In the genomic region with DNA sequence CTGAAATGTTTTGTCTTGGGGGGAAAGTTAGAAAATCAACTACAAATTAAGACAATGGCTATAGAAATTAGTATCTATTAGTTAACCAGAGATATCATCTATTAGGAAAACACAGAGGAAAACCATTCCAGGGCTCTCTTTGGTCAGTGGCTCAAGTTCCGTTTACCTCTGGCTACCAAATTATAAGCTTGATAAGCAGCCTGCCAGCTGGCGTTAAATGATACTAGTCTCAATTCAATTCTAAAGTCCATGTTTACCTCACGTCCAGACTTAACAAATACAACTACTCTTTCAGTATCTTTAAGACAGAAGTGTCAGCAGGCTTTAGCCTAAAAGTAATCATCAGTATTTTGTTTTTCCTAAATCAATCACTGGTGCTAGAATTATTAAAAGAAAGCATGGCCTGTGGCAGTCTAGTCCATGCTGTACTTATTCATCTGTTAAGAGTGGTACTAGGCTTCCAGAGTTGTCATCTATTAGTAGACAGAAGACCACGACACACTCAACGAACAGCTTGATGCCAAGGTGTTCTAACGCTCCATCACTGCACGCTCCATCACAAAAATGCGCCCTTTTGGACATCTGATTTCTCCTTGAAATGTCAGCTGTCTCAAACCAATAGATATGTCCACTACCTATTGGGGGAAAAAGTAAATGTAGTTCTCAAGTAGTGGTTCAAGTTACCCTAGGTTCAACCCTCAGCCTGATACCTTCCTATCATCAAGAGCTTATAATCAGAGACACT, we compare ENCODE assay signal across 8 cellular contexts. TPM values are rescaled to one million over a fixed set of nuclear protein-coding genes. Genes with fewer than 3 reads are reported as not detected.
A peak's percentile ranks its signal among the peaks of the same experiment; 100 is the strongest.
DNase-seq lines count a peak whose midpoint lies in the region; ATAC-seq, FAIRE-seq and TF ChIP-seq lines count a peak whose summit lies in the region.

No MANE protein-coding gene starts in this region.

- no peaks in the 10 kb centered on the region for H3K36me3 ChIP-seq in skeletal muscle tissue (ENCODE audit: control insufficient read depth in 3 of 3, insufficient read depth in 3 of 3, low read length in 3 of 3)

- WGBS in right cardiac atrium = 4% methylated on average over 8 of the region's 8 CpGs

- no peak for DNase-seq in right cardiac atrium
- no peak for DNase-seq in NOMO-1 treated with DMSO at 0.1 percent for 48 hours (lab: John Stamatoyannopoulos, UW; ENCODE audit: unreplicated experiment)
- DNase-seq in activated effector memory CD4-positive, alpha-beta T cell treated with Interleukin-2 at 50 U/mL for 16 hours = no peak
- no peak for DNase-seq in RCC 7860 (ENCODE audit: low spot score)

- H3K27me3 ChIP-seq in right cardiac atrium (ENCODE audit: control insufficient read depth, insufficient read depth) (no peaks in the 10 kb centered on the region), skeletal muscle tissue (ENCODE audit: control insufficient read depth in 3 of 3, insufficient read depth in 3 of 3, low read length in 3 of 3) (no peaks in the 10 kb centered on the region)

- H3K4me3 ChIP-seq in GM08714 (ENCODE audit: low read length) (peak overlapping the region; percentile 82), WI38 (ENCODE audit: low read depth, low read length) (peak overlapping the region; percentile 91), right cardiac atrium (ENCODE audit: low read length) (peak overlapping the region; percentile 64), skeletal muscle tissue (ENCODE audit: low read length in 3 of 3) (peak overlapping the region; percentile 90 to 94 (median 91))

- ATAC-seq in HG03432 (IDR thresholded peaks at IDR 0.05; ENCODE audit: unreplicated experiment) (peak; percentile 0), right cardiac atrium (no peak)

- H3K9me3 ChIP-seq in right cardiac atrium (ENCODE audit: control insufficient read depth, low read length) (no peaks in the 10 kb centered on the region), skeletal muscle tissue (ENCODE audit: control insufficient read depth in 3 of 3, low read length in 3 of 3) (no peaks in the 10 kb centered on the region)

- H3K9ac ChIP-seq in skeletal muscle tissue (ENCODE audit: low read depth in 1 of 3, low read length in 3 of 3) = peak overlapping the region; percentile 88 to 92 (median 91)

- intact Hi-C loops in right cardiac atrium (cut with DNase I) = loop anchor here in 2 of 4 donors (5.0 to 10.0 kb wide), 3 partner anchors 158 to 359 kb away; a partner anchor contains a TSS

- H3K4me1 ChIP-seq in right cardiac atrium (ENCODE audit: control insufficient read depth, insufficient read depth, low read length) (peaks cover 2% of the 10 kb centered on the region), skeletal muscle tissue (ENCODE audit: control insufficient read depth in 3 of 3, insufficient read depth in 3 of 3, low read length in 3 of 3) (peaks cover 14 to 25% (median 22%) of the 10 kb centered on the region in 3 donors)

- H3K27ac ChIP-seq in right cardiac atrium (ENCODE audit: low read length) (peak overlapping the region; percentile 36), skeletal muscle tissue (ENCODE audit: low read depth, low read length) (peak overlapping the region; percentile 89)

- no peak for TF ChIP-seq CTCF in WI38 (IDR thresholded peaks at IDR 0.05; ENCODE audit: low read depth, low read length)

- no peak for FAIRE-seq in RCC 7860 (lab: Jason Lieb, UNC)

RNA-seq across cellular contexts. Expression of a gene that starts 1.5 kb away (rescaled TPM):
- total RNA-seq in right cardiac atrium = 10 to 100 TPM; 36.7 to 37.4 (median 37.1) TPM
- polyA plus RNA-seq in right cardiac atrium = 18.8 TPM
- 51.1 TPM for total RNA-seq in skeletal muscle tissue
